1 cellular context compared by ENCODE assay signal in genomic region chr1:98661544-98662353, GRCh38.
TF ChIP-seq lines count a peak whose summit lies in the region.

Gene SNX7, plus strand, starts transcription at chr1:98661721. Its CDS starts 11 bp downstream, at chr1:98661732.

TF ChIP-seq in HepG2, 621 proteins besides CTCF, POLR2A, EP300 and RAD21 (continued from another document and continues in another):
- TF ChIP-seq ZNF281 (CRISPR knock-in tag; IDR thresholded peaks at IDR 0.05; ENCODE audit: borderline replicate concordance) (no peak), NONO (IDR thresholded peaks at IDR 0.05) (no peak), NONO (CRISPR knock-in tag; conservative IDR thresholded peaks at IDR 0.05) (no peak), ZNF501 (CRISPR knock-in tag; IDR thresholded peaks at IDR 0.05) (no peak), KAT8 (CRISPR knock-in tag; IDR thresholded peaks at IDR 0.05) (peak; percentile 40; the same call in 1 of the 2 replicates), JDP2 (CRISPR knock-in tag; IDR thresholded peaks at IDR 0.05; ENCODE audit: borderline replicate concordance) (no peak), PRMT3 (CRISPR knock-in tag; IDR thresholded peaks at IDR 0.05; ENCODE audit: borderline replicate concordance, low read depth) (no peak), ZNF350 (CRISPR knock-in tag; IDR thresholded peaks at IDR 0.05; ENCODE audit: borderline replicate concordance, low read depth) (no peak; the same call in 1 of the 2 replicates), RBAK (CRISPR knock-in tag; IDR thresholded peaks at IDR 0.05) (no peak), NCOA1 (CRISPR knock-in tag; IDR thresholded peaks at IDR 0.05) (0 out of 2 replicates have a peak, but pooled peaks have one; percentile 33), FOXJ3 (CRISPR knock-in tag; IDR thresholded peaks at IDR 0.05; ENCODE audit: borderline replicate concordance) (no peak), ZNF841 (CRISPR knock-in tag; IDR thresholded peaks at IDR 0.05; ENCODE audit: borderline replicate concordance) (no peak), ZNF296 (CRISPR knock-in tag; conservative IDR thresholded peaks at IDR 0.05) (no peak), HNRNPLL (IDR thresholded peaks at IDR 0.05; ENCODE audit: low read depth, low read length, poor library complexity, severe bottlenecking) (peak; percentile 65), MAFG (CRISPR knock-in tag; IDR thresholded peaks at IDR 0.05) (no peak), CENPX (CRISPR knock-in tag; IDR thresholded peaks at IDR 0.05) (no peak), ZNF766 (CRISPR knock-in tag; IDR thresholded peaks at IDR 0.05; ENCODE audit: borderline replicate concordance) (no peak; the same call in 1 of the 2 replicates), ZNF253 (CRISPR knock-in tag; IDR thresholded peaks at IDR 0.05; ENCODE audit: borderline replicate concordance) (no peak), IRF9 (CRISPR knock-in tag; IDR thresholded peaks at IDR 0.05; ENCODE audit: borderline replicate concordance) (peak; percentile 17; the same call in 1 of the 2 replicates), FLYWCH1 (CRISPR knock-in tag; IDR thresholded peaks at IDR 0.05) (no peak), E2F2 (CRISPR knock-in tag; IDR thresholded peaks at IDR 0.05; ENCODE audit: borderline replicate concordance) (no peak), DPF2 (CRISPR knock-in tag; IDR thresholded peaks at IDR 0.05; ENCODE audit: borderline replicate concordance, low read depth) (no peak), AKAP8 (CRISPR knock-in tag; IDR thresholded peaks at IDR 0.05) (peak; percentile 45; the same call in 1 of the 2 replicates), FOXP1 (IDR thresholded peaks at IDR 0.05) (no peak), FOXP1 (CRISPR knock-in tag; IDR thresholded peaks at IDR 0.05) (no peak), ADNP (CRISPR knock-in tag; IDR thresholded peaks at IDR 0.05) (no peak), RERE (CRISPR knock-in tag; IDR thresholded peaks at IDR 0.05; ENCODE audit: low read depth) (no peak), ZNF280B (CRISPR knock-in tag; IDR thresholded peaks at IDR 0.05; ENCODE audit: borderline replicate concordance) (no peak), U2AF1 (optimal IDR thresholded peaks at IDR 0.05; ENCODE audit: low read depth, low read length) (no peak), ZBTB1 (CRISPR knock-in tag; IDR thresholded peaks at IDR 0.05; ENCODE audit: borderline replicate concordance) (no peak), UBTF (CRISPR knock-in tag; IDR thresholded peaks at IDR 0.05) (peak; percentile 94), ZNF10 (CRISPR knock-in tag; IDR thresholded peaks at IDR 0.05; ENCODE audit: borderline replicate concordance, low read depth) (no peak), MZF1 (CRISPR knock-in tag; IDR thresholded peaks at IDR 0.05; ENCODE audit: borderline replicate concordance) (no peak), MXD3 (CRISPR knock-in tag; IDR thresholded peaks at IDR 0.05) (no peak; the same call in 1 of the 2 replicates), RXRA (CRISPR knock-in tag; IDR thresholded peaks at IDR 0.05) (peak; percentile 59), ZSCAN21 (CRISPR knock-in tag; IDR thresholded peaks at IDR 0.05; ENCODE audit: borderline replicate concordance) (no peak), IKZF1 (IDR thresholded peaks at IDR 0.05) (no peak), ZNF317 (CRISPR knock-in tag; IDR thresholded peaks at IDR 0.05) (0 out of 2 replicates have a peak, but pooled peaks have one; percentile 45), ZFP82 (CRISPR knock-in tag; IDR thresholded peaks at IDR 0.05; ENCODE audit: borderline replicate concordance) (no peak), PAX8 (CRISPR knock-in tag; IDR thresholded peaks at IDR 0.05; ENCODE audit: borderline replicate concordance) (no peak), KLF12 (CRISPR knock-in tag; IDR thresholded peaks at IDR 0.05; ENCODE audit: borderline replicate concordance) (peak; percentile 74; the same call in 1 of the 2 replicates), PHB2 (IDR thresholded peaks at IDR 0.05; ENCODE audit: partially characterized antibody) (no peak), ZSCAN29 (CRISPR knock-in tag; conservative IDR thresholded peaks at IDR 0.05) (no peak), ZNF30 (CRISPR knock-in tag; IDR thresholded peaks at IDR 0.05) (no peak), ZNF251 (CRISPR knock-in tag; IDR thresholded peaks at IDR 0.05) (no peak), NFRKB (IDR thresholded peaks at IDR 0.05) (no peak)
